ENCODE assay signal across 2 cellular contexts in genomic region chr16:17260271-17260849, GRCh38.
TF ChIP-seq lines count a peak whose summit lies in the region.

No MANE protein-coding gene starts in this region.

TF ChIP-seq in HepG2, 621 proteins besides CTCF, POLR2A, EP300 and RAD21:
- TF ChIP-seq ZNF766 (CRISPR knock-in tag; IDR thresholded peaks at IDR 0.05; ENCODE audit: borderline replicate concordance) (no peak), NFE2L1 (CRISPR knock-in tag; IDR thresholded peaks at IDR 0.05; ENCODE audit: borderline replicate concordance) (no peak), ZNF564 (CRISPR knock-in tag; IDR thresholded peaks at IDR 0.05) (no peak), ZBTB40 (IDR thresholded peaks at IDR 0.05) (0 out of 2 replicates have a peak, but pooled peaks have one; percentile 11), ZBTB40 (CRISPR knock-in tag; IDR thresholded peaks at IDR 0.05) (peak; percentile 90), GMEB2 (CRISPR knock-in tag; IDR thresholded peaks at IDR 0.05; ENCODE audit: low read depth) (no peak), GATAD2A (CRISPR knock-in tag; IDR thresholded peaks at IDR 0.05) (no peak), XRCC5 (optimal IDR thresholded peaks at IDR 0.05; ENCODE audit: low read length) (no peak)

TF ChIP-seq in GM12878, 131 proteins besides CTCF, POLR2A, EP300 and RAD21:
- no peak for TF ChIP-seq CHD2 (IDR thresholded peaks at IDR 0.05; ENCODE audit: borderline replicate concordance, low read depth, low read length)
- TF ChIP-seq SMARCA5 (IDR thresholded peaks at IDR 0.05), result no peak
- no peak for TF ChIP-seq KLF5 (IDR thresholded peaks at IDR 0.05; ENCODE audit: partially characterized antibody)
- TF ChIP-seq DPF2 (IDR thresholded peaks at IDR 0.05), result no peak
- TF ChIP-seq ZBTB40 (IDR thresholded peaks at IDR 0.05; ENCODE audit: borderline replicate concordance), result peak; percentile 91
- no peak for TF ChIP-seq REST (IDR thresholded peaks at IDR 0.05; ENCODE audit: low read depth, low read length)
- TF ChIP-seq ZNF217 (IDR thresholded peaks at IDR 0.05), result no peak
- no peak for TF ChIP-seq STAT1 (conservative IDR thresholded peaks at IDR 0.05)
TF ChIP-seq in GM12878: peak in this region for 1.
